In genomic region chrX:77899081-77899828, GRCh38 we compare ENCODE assay signal across 8 cellular contexts. TPM values are rescaled to one million over a fixed set of nuclear protein-coding genes. Genes with fewer than 3 reads are reported as not detected.
A peak's percentile ranks its signal among the peaks of the same experiment; 100 is the strongest.
DNase-seq lines count a peak whose midpoint lies in the region; ATAC-seq and TF ChIP-seq lines count a peak whose summit lies in the region.

Gene COX7B (plus strand): TSS chrX:77899468. CDS start chrX:77899554, 86 bp downstream.

- H3K4me1 Mint-ChIP-seq in activated naive CD8-positive, alpha-beta T cell treated with anti-CD3 and anti-CD28 coated beads, Interleukin-2, amount 50 U/mL, for 24 hours, result peaks cover 28% of the 10 kb centered on the region

- H3K36me3 Mint-ChIP-seq in activated naive CD8-positive, alpha-beta T cell treated with anti-CD3 and anti-CD28 coated beads, Interleukin-2, amount 50 U/mL, for 24 hours (ENCODE audit: low read depth), result peaks cover 18% of the 10 kb centered on the region

- peak; percentile 62 for TF ChIP-seq CTCF in GM12873 (IDR thresholded peaks at IDR 0.05; ENCODE audit: insufficient read depth, low read depth, low read length, missing control alignments)
- TF ChIP-seq CTCF in omental fat pad (IDR thresholded peaks at IDR 0.05), result no peak

- no peaks in the 10 kb centered on the region for H3K27me3 Mint-ChIP-seq in activated naive CD8-positive, alpha-beta T cell treated with anti-CD3 and anti-CD28 coated beads, Interleukin-2, amount 50 U/mL, for 24 hours

- H3K4me3 Mint-ChIP-seq in activated naive CD8-positive, alpha-beta T cell treated with anti-CD3 and anti-CD28 coated beads, Interleukin-2, amount 50 U/mL, for 24 hours, result peak within 1 kb of the TSS; percentile 94

- intact Hi-C loops in head of caudate nucleus (cut with DNase I), result no loop called here

- DNase-seq in NCI-H1092 (lab: John Stamatoyannopoulos, UW), result peak; percentile 98
- peak; percentile 41 for DNase-seq in activated naive CD8-positive, alpha-beta T cell treated with anti-CD3 and anti-CD28 coated beads, Interleukin-2, amount 50 U/mL, for 24 hours
- DNase-seq in head of caudate nucleus, result peak in 39 of 42 donors; percentile 11 to 89 (median 66)
- no peak for DNase-seq in omental fat pad (ENCODE audit: low spot score)
- peak; percentile 81 for DNase-seq in ureter (ENCODE audit: low spot score)

- peak within 1 kb of the TSS; percentile 89 for H3K27ac Mint-ChIP-seq in activated naive CD8-positive, alpha-beta T cell treated with anti-CD3 and anti-CD28 coated beads, Interleukin-2, amount 50 U/mL, for 24 hours

- ATAC-seq in HG02642 (IDR thresholded peaks at IDR 0.05; ENCODE audit: poor library complexity, unreplicated experiment) (peak; percentile 59), SK-N-SH treated with all-trans-retinoic acid at 6 μM for 48 hours (peak; percentile 78), omental fat pad (ENCODE audit: low FRiP score) (peak; percentile 82)
- peak; percentile 67 for ATAC-seq in activated naive CD8-positive, alpha-beta T cell treated with anti-CD3 and anti-CD28 coated beads, Interleukin-2, amount 50 U/mL, for 24 hours

- no peaks in the 10 kb centered on the region for H3K9me3 Mint-ChIP-seq in activated naive CD8-positive, alpha-beta T cell treated with anti-CD3 and anti-CD28 coated beads, Interleukin-2, amount 50 U/mL, for 24 hours

TF ChIP-seq in SK-N-SH treated with all-trans-retinoic acid at 6 μM for 48 hours, 23 proteins besides CTCF, POLR2A, EP300 and RAD21:
- TF ChIP-seq PATZ1 (CRISPR knock-in tag; IDR thresholded peaks at IDR 0.05; ENCODE audit: borderline replicate concordance) (no peak), CREB5 (CRISPR knock-in tag; IDR thresholded peaks at IDR 0.05; ENCODE audit: low read depth) (no peak), ZNF565 (CRISPR knock-in tag; conservative IDR thresholded peaks at IDR 0.05; ENCODE audit: low read depth) (no peak), BACH2 (CRISPR knock-in tag; IDR thresholded peaks at IDR 0.05; ENCODE audit: borderline replicate concordance) (no peak), ZNF8 (CRISPR knock-in tag; IDR thresholded peaks at IDR 0.05) (no peak), PPARA (CRISPR knock-in tag; IDR thresholded peaks at IDR 0.05; ENCODE audit: borderline replicate concordance) (no peak), CSRNP3 (CRISPR knock-in tag; IDR thresholded peaks at IDR 0.05) (no peak), ZFP30 (CRISPR knock-in tag; IDR thresholded peaks at IDR 0.05) (no peak), RARB (CRISPR knock-in tag; IDR thresholded peaks at IDR 0.05) (no peak), ESRRG (CRISPR knock-in tag; IDR thresholded peaks at IDR 0.05) (no peak), SNAI2 (CRISPR knock-in tag; IDR thresholded peaks at IDR 0.05) (no peak)
TF ChIP-seq in SK-N-SH treated with all-trans-retinoic acid at 6 μM for 48 hours: peak in this region for 0.

RNA-seq across cellular contexts. Expression of gene COX7B, which starts in this region (rescaled TPM):
- 100 to 1,000 TPM; 253 to 427 (median 338) TPM for total RNA-seq in omental fat pad
- 325 TPM for total RNA-seq in ureter
